In the genomic region with DNA sequence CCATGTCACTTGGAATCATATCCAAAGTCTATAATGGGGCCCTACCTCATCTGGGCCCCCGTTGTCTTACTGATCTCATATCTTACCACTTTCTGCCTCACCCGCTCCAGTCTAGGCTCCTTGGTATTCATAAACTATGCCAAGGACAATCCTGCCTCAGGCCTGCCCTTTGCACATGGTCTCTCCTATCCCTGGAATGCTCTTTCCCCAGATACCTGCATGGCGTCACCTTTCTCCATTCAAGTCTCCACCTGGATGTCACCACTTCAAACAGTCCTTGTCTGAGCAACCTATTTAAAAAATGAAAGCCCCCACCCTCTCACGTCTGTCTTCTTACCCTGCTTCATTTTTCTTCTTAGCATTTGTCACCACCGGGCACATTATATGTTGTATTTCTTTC, we compare ENCODE assay signal across 9 cellular contexts. TPM values are rescaled to one million over a fixed set of nuclear protein-coding genes. Genes with fewer than 3 reads are reported as not detected.
"Had no signal": no experiment of that assay in that cellular context is flagged by ENCODE, and none has a peak within 500 bp of the region (broad histone marks: within the 10 kb centered on the region; RNA-seq: fewer than 3 reads in every experiment).

No MANE protein-coding gene starts in this region.

- H3K27ac ChIP-seq: HL-60 had no signal

- DNase-seq: IMR-90, KBM-7, KG1 had no signal

- H3K4me3 Mint-ChIP-seq: IgD-negative memory B cell had no signal

- H3K9me3 Mint-ChIP-seq: IgD-negative memory B cell had no signal

- ATAC-seq: HepG2, K562 had no signal

- H3K27ac Mint-ChIP-seq: IgD-negative memory B cell had no signal

- H3K4me1 Mint-ChIP-seq: IgD-negative memory B cell had no signal

- H3K4me3 ChIP-seq: K562 had no signal

- H3K36me3 Mint-ChIP-seq: IgD-negative memory B cell had no signal

RNA-seq across cellular contexts. Expression of gene VGLL1, which starts 8.2 kb away (rescaled TPM):
- total RNA-seq: HepG2, HT1080, IMR-90, K562 had no signal
- polyA plus RNA-seq: HepG2, IgD-negative memory B cell, IMR-90, K562 had no signal

RNA-seq across cellular contexts. Expression of gene BRS3, which starts 52.5 kb away (rescaled TPM):
- total RNA-seq: HepG2, HT-29, HT1080, IMR-90, K562 had no signal
- polyA plus RNA-seq: HepG2, IgD-negative memory B cell, IMR-90, K562 had no signal
